8 cellular contexts compared by ENCODE assay signal in the genomic region with DNA sequence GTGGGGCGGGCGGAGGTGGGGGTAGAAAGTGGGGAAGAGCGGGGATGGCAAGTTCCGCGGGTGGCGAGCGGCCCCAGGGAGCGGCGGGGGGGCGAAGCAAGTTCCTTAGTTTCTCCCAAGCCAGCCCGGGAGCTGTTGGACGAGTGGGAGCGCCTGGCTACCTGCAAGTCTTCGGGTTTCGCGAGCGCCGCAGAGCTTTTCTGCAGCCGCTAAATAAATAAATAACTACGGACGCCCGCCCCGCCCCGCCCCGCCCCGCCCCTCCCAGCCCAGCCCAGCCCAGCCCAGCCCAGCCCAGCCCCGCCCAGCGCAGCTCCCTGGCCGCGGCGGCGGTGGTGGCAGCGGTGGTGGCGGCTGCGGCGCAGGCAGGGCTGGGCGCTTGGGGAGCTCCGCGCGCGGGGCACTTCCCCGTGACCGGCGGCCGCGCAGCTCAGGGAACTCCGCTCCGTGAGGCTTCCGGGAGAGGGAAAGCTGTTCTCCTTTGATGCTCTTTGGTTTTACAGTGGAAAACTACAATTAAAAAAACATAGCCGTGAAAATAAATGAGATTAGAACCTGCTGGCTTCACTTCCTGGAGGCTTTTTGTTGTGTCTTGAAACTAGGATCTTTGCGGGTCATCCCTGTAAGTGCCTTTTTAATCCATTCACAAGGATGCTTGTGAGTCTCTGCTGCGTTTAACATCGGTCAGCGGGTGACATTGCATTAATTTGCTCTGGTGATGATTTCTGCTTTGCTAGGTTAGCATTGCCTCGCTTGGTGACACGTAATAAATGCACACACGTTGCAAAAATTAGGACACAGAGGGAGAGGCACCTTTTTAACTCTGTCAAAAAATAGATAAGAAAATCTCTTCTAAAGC. TPM values are rescaled to one million over a fixed set of nuclear protein-coding genes. Genes with fewer than 3 reads are reported as not detected.
DNase-seq lines count a peak whose midpoint lies in the region; ATAC-seq lines count a peak whose summit lies in the region.

TSS of gene UBE2L5 (plus strand) at position 438 of the 859 bp plus-strand sequence. CDS start 5,498 bp downstream, outside the sequence.

- no peaks in the 10 kb centered on the region for H3K27me3 ChIP-seq in endocrine pancreas (ENCODE audit: control insufficient read depth, insufficient read depth, low read length)

- no peaks in the 10 kb centered on the region for H3K36me3 ChIP-seq in endocrine pancreas (ENCODE audit: control insufficient read depth, insufficient read depth, low read length)

- peak within 1 kb of the TSS; percentile 75 for H3K4me3 ChIP-seq in endocrine pancreas (ENCODE audit: control insufficient read depth, insufficient read depth, low read length)

- H3K9ac ChIP-seq in endocrine pancreas (ENCODE audit: control insufficient read depth, insufficient read depth, low read length), result peak within 1 kb of the TSS; percentile 77

- peak; percentile 58 for DNase-seq in SIG-M5 treated with dmso at 0.1 percent for 504 hours (lab: John Stamatoyannopoulos, UW; ENCODE audit: unreplicated experiment)
- no peak for DNase-seq in SIG-M5 (lab: John Stamatoyannopoulos, UW)
- peak; percentile 58 for DNase-seq in NCI-H524 treated with DMSO at 0.1 percent for 48 hours (lab: John Stamatoyannopoulos, UW)
- peak; percentile 80 for DNase-seq in activated CD4-positive, alpha-beta memory T cell treated with anti-CD3 and anti-CD28 coated beads, Interleukin-2, amount 10 ng/mL, durations not matched to agents 7 days and 5 days
- peak; percentile 55 to 63 for DNase-seq in memory B cell (ENCODE audit: low spot score in 2 of 2)
- DNase-seq in stimulated activated CD4-positive, alpha-beta T cell treated with anti-CD3 and anti-CD28 coated beads, TNF-alpha, amount 100 ng/mL, for 48 hours (ENCODE audit: low read depth in 3 of 3), result peak; percentile 33 to 46 (median 36)

- CTCF ChIA-PET in activated CD4-positive, alpha-beta memory T cell treated with anti-CD3 and anti-CD28 coated beads, Interleukin-2, amount 10 ng/mL, durations not matched to agents 7 days and 5 days (lab: Charles Lee), result interaction anchor here (0.9 to 1.8 kb wide), 4 partner anchors 14 to 290 kb away, joined by 3 to 7 read pairs (median 4); no protein-coding TSS in a partner anchor

- H3K27ac Mint-ChIP-seq in activated CD4-positive, alpha-beta memory T cell treated with anti-CD3 and anti-CD28 coated beads, Interleukin-2, amount 10 ng/mL, durations not matched to agents 7 days and 5 days, result peak within 1 kb of the TSS; percentile 73
- H3K27ac Mint-ChIP-seq in memory B cell, result peak within 1 kb of the TSS; percentile 90

- peaks cover 4% of the 10 kb centered on the region for H3K27me3 Mint-ChIP-seq in activated CD4-positive, alpha-beta memory T cell treated with anti-CD3 and anti-CD28 coated beads, Interleukin-2, amount 10 ng/mL, durations not matched to agents 7 days and 5 days
- H3K27me3 Mint-ChIP-seq in memory B cell, result no peaks in the 10 kb centered on the region

- H3K4me3 Mint-ChIP-seq in activated CD4-positive, alpha-beta memory T cell treated with anti-CD3 and anti-CD28 coated beads, Interleukin-2, amount 10 ng/mL, durations not matched to agents 7 days and 5 days, result peak within 1 kb of the TSS; percentile 77
- H3K4me3 Mint-ChIP-seq in memory B cell, result peak within 1 kb of the TSS; percentile 89

- POLR2A ChIA-PET in activated CD4-positive, alpha-beta memory T cell treated with anti-CD3 and anti-CD28 coated beads, Interleukin-2, amount 10 ng/mL, durations not matched to agents 7 days and 5 days (lab: Charles Lee), result interaction anchor here (0.8 to 3.1 kb wide), 16 partner anchors 8 to 195 kb away, joined by 3 to 34 read pairs (median 4); partner anchors contain the start of gene HMGB1

- H3K36me3 Mint-ChIP-seq in activated CD4-positive, alpha-beta memory T cell treated with anti-CD3 and anti-CD28 coated beads, Interleukin-2, amount 10 ng/mL, durations not matched to agents 7 days and 5 days (ENCODE audit: low read depth), result no peaks in the 10 kb centered on the region
- no peaks in the 10 kb centered on the region for H3K36me3 Mint-ChIP-seq in memory B cell

- H3K9me3 Mint-ChIP-seq in activated CD4-positive, alpha-beta memory T cell treated with anti-CD3 and anti-CD28 coated beads, Interleukin-2, amount 10 ng/mL, durations not matched to agents 7 days and 5 days, result no peaks in the 10 kb centered on the region
- H3K9me3 Mint-ChIP-seq in memory B cell, result no peaks in the 10 kb centered on the region

- ATAC-seq in HG02884 (IDR thresholded peaks at IDR 0.05; ENCODE audit: unreplicated experiment) (peak; percentile 84), memory B cell (ENCODE audit: low read depth) (peak; percentile 93)

- no peaks in the 10 kb centered on the region for H3K4me1 ChIP-seq in endocrine pancreas (ENCODE audit: control insufficient read depth, insufficient read depth, low read length)

- H3K9me3 ChIP-seq in endocrine pancreas (ENCODE audit: control insufficient read depth, low read length), result no peaks in the 10 kb centered on the region

- H3K4me1 Mint-ChIP-seq in activated CD4-positive, alpha-beta memory T cell treated with anti-CD3 and anti-CD28 coated beads, Interleukin-2, amount 10 ng/mL, durations not matched to agents 7 days and 5 days, result peaks cover 15% of the 10 kb centered on the region
- H3K4me1 Mint-ChIP-seq in memory B cell, result peaks cover 18% of the 10 kb centered on the region

RNA-seq across cellular contexts. Expression of gene UBE2L5, which starts in this region (rescaled TPM):
- total RNA-seq in activated CD4-positive, alpha-beta memory T cell treated with anti-CD3 and anti-CD28 coated beads, Interleukin-2, amount 10 ng/mL, durations not matched to agents 7 days and 5 days, result under 1 TPM in 1 of 2 experiments, not detected in 1; 0.20 TPM

Comparison
In these comparisons a context has a peak if more than half of its experiments do, and no peak if none do; other contexts are left out.
1. Peak in DNase-seq in activated CD4-positive, alpha-beta memory T cell treated with anti-CD3 and anti-CD28 coated beads, Interleukin-2, amount 10 ng/mL, durations not matched to agents 7 days and 5 days; RNA of the gene not detected or under 1 TPM.